In genomic region chrX:63275127-63275526, GRCh38 we compare ENCODE assay signal across 8 cellular contexts.
DNase-seq lines count a peak whose midpoint lies in the region; ATAC-seq, FAIRE-seq and TF ChIP-seq lines count a peak whose summit lies in the region.

No MANE protein-coding gene starts in this region.

- no peaks in the 10 kb centered on the region for H3K36me3 Mint-ChIP-seq in immature natural killer cell
- H3K36me3 Mint-ChIP-seq in activated T-helper 1 cell treated with anti-CD3 and anti-CD28 coated beads, Interleukin-12 subunit alpha, Interleukin-12 subunit beta, Interleukin-2, Interleukin-4 antibody, amounts not matched to agents 30 ng/mL and 10 ng/mL and 1 ng/mL, durations not matched to agents 14 hours and 24 hours and 36 hours (ENCODE audit: low read depth), result no peaks in the 10 kb centered on the region

- H3K27ac ChIP-seq in DOHH2 (ENCODE audit: low read depth, low read length) (no peak overlapping the region), WERI-Rb-1 (no peak overlapping the region)

- no peaks in the 10 kb centered on the region for H3K79me2 ChIP-seq in DOHH2 (ENCODE audit: control insufficient read depth, low read length)

- H3K4me1 ChIP-seq in DOHH2 (ENCODE audit: control insufficient read depth, low read length), result no peaks in the 10 kb centered on the region

- H3K4me2 ChIP-seq in DOHH2 (ENCODE audit: low read length), result no peak overlapping the region

- no peaks in the 10 kb centered on the region for H3K27me3 ChIP-seq in DOHH2 (ENCODE audit: control insufficient read depth, low read length)
- peaks cover 61% of the 10 kb centered on the region for H3K27me3 ChIP-seq in WERI-Rb-1 (ENCODE audit: insufficient read depth, low read depth, severe bottlenecking)

- peak; percentile 15 for FAIRE-seq in H54 (lab: Jason Lieb, UNC)

- TF ChIP-seq CTCF in DOHH2 (IDR thresholded peaks at IDR 0.05; ENCODE audit: low read depth, low read length, poor library complexity, severe bottlenecking) (peak; percentile 53), WERI-Rb-1 (IDR thresholded peaks at IDR 0.05; ENCODE audit: low read depth, low read length) (peak; percentile 82)

- H3K9me3 ChIP-seq in DOHH2 (ENCODE audit: control insufficient read depth, insufficient read depth, low read length), result no peaks in the 10 kb centered on the region
- H3K9me3 ChIP-seq in WERI-Rb-1 (ENCODE audit: severe bottlenecking), result no peaks in the 10 kb centered on the region

- no peak overlapping the region for H3K4me3 Mint-ChIP-seq in immature natural killer cell
- no peak overlapping the region for H3K4me3 Mint-ChIP-seq in activated T-helper 1 cell treated with anti-CD3 and anti-CD28 coated beads, Interleukin-12 subunit alpha, Interleukin-12 subunit beta, Interleukin-2, Interleukin-4 antibody, amounts not matched to agents 30 ng/mL and 10 ng/mL and 1 ng/mL, durations not matched to agents 14 hours and 24 hours and 36 hours

- no peak for TF ChIP-seq POLR2A in H54 (IDR thresholded peaks at IDR 0.05; ENCODE audit: low read depth, low read length)

- intact Hi-C loops in activated T-helper 1 cell treated with anti-CD3 and anti-CD28 coated beads, Interleukin-12 subunit alpha, Interleukin-12 subunit beta, Interleukin-2, Interleukin-4 antibody, amounts not matched to agents 30 ng/mL and 10 ng/mL and 1 ng/mL, durations not matched to agents 14 hours and 24 hours and 36 hours (cut with micrococcal nuclease), result no loop called here

- no peaks in the 10 kb centered on the region for H3K9me2 ChIP-seq in DOHH2 (replicated peaks; ENCODE audit: control insufficient read depth, low read length)

- peaks cover 0 to 2% (median 2%) of the 10 kb centered on the region in 3 donors for H3K27me3 Mint-ChIP-seq in immature natural killer cell (ENCODE audit: low read depth in 3 of 3)
- H3K27me3 Mint-ChIP-seq in activated T-helper 1 cell treated with anti-CD3 and anti-CD28 coated beads, Interleukin-12 subunit alpha, Interleukin-12 subunit beta, Interleukin-2, Interleukin-4 antibody, amounts not matched to agents 30 ng/mL and 10 ng/mL and 1 ng/mL, durations not matched to agents 14 hours and 24 hours and 36 hours (ENCODE audit: insufficient read depth), result no peaks in the 10 kb centered on the region

- H3K9me3 Mint-ChIP-seq in immature natural killer cell, result no peaks in the 10 kb centered on the region
- H3K9me3 Mint-ChIP-seq in activated T-helper 1 cell treated with anti-CD3 and anti-CD28 coated beads, Interleukin-12 subunit alpha, Interleukin-12 subunit beta, Interleukin-2, Interleukin-4 antibody, amounts not matched to agents 30 ng/mL and 10 ng/mL and 1 ng/mL, durations not matched to agents 14 hours and 24 hours and 36 hours, result no peaks in the 10 kb centered on the region

- ATAC-seq in HG03460 (IDR thresholded peaks at IDR 0.05; ENCODE audit: unreplicated experiment) (no peak), HG02938 (IDR thresholded peaks at IDR 0.05; ENCODE audit: unreplicated experiment) (no peak)

- H4K20me1 ChIP-seq in DOHH2 (ENCODE audit: control insufficient read depth, insufficient read depth, low read depth, low read length), result no peaks in the 10 kb centered on the region

- no peaks in the 10 kb centered on the region for H3F3A ChIP-seq in DOHH2 (ENCODE audit: control insufficient read depth, insufficient read depth)

- H3K27ac Mint-ChIP-seq in immature natural killer cell, result no peak overlapping the region
- H3K27ac Mint-ChIP-seq in activated T-helper 1 cell treated with anti-CD3 and anti-CD28 coated beads, Interleukin-12 subunit alpha, Interleukin-12 subunit beta, Interleukin-2, Interleukin-4 antibody, amounts not matched to agents 30 ng/mL and 10 ng/mL and 1 ng/mL, durations not matched to agents 14 hours and 24 hours and 36 hours, result no peak overlapping the region

- H3K36me3 ChIP-seq in DOHH2 (ENCODE audit: control insufficient read depth, low read length) (no peaks in the 10 kb centered on the region), WERI-Rb-1 (no peaks in the 10 kb centered on the region)

- no peak overlapping the region for H3K4me3 ChIP-seq in DOHH2 (ENCODE audit: low read length)
- H3K4me3 ChIP-seq in WERI-Rb-1 (ENCODE audit: low read depth, low read length), result no peak overlapping the region

- DNase-seq in H54 (ENCODE audit: insufficient read length, low spot score), result no peak
- DNase-seq in WERI-Rb-1, result peak; percentile 52
- peak; percentile 2 to 13 (median 11) for DNase-seq in immature natural killer cell
- DNase-seq in SHP77 treated with DMSO at 0.1 percent for 48 hours (lab: John Stamatoyannopoulos, UW), result no peak
- DNase-seq in activated T-helper 1 cell treated with anti-CD3 and anti-CD28 coated beads, Interleukin-12 subunit alpha, Interleukin-12 subunit beta, Interleukin-2, Interleukin-4 antibody, amounts not matched to agents 30 ng/mL and 10 ng/mL and 1 ng/mL, durations not matched to agents 14 hours and 24 hours and 36 hours (ENCODE audit: low spot score), result no peak

- H3K4me1 Mint-ChIP-seq in immature natural killer cell, result no peaks in the 10 kb centered on the region
- no peaks in the 10 kb centered on the region for H3K4me1 Mint-ChIP-seq in activated T-helper 1 cell treated with anti-CD3 and anti-CD28 coated beads, Interleukin-12 subunit alpha, Interleukin-12 subunit beta, Interleukin-2, Interleukin-4 antibody, amounts not matched to agents 30 ng/mL and 10 ng/mL and 1 ng/mL, durations not matched to agents 14 hours and 24 hours and 36 hours (ENCODE audit: low read depth)

Comparison
In these comparisons a context has a peak if more than half of its experiments do, and no peak if none do; other contexts are left out.
1. DNase-seq: peak in WERI-Rb-1 (single experiment) and immature natural killer cell (3 of 3); none in H54 (single experiment), SHP77 treated with DMSO at 0.1 percent for 48 hours (single experiment) and activated T-helper 1 cell treated with anti-CD3 and anti-CD28 coated beads, Interleukin-12 subunit alpha, Interleukin-12 subunit beta, Interleukin-2, Interleukin-4 antibody, amounts not matched to agents 30 ng/mL and 10 ng/mL and 1 ng/mL, durations not matched to agents 14 hours and 24 hours and 36 hours (single experiment).